1 cellular context compared by ENCODE assay signal in the genomic region with DNA sequence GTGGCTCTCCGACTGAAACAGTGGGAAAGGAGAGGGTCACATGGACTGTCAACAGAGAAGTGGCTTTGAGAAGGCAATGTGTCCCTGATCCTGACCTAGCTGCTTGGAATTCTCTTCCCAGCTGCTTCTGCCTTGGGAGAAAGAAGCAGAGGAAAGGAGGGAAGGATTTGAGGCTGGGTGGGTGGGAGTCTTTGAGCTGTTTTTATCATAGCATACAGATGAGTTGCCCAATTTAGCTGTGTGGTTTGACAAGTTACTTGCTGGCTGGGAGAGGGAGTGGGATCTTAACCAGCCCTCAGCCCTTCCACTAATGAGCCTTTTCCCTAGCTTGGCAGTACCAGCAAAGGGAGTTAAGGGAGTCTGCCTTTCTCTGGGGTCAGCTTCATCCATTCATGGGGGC.
TF ChIP-seq lines count a peak whose summit lies in the region.

No MANE protein-coding gene starts in this region.

TF ChIP-seq in K562, 482 proteins besides CTCF, POLR2A, EP300 and RAD21:
- TF ChIP-seq, protein P1, sequence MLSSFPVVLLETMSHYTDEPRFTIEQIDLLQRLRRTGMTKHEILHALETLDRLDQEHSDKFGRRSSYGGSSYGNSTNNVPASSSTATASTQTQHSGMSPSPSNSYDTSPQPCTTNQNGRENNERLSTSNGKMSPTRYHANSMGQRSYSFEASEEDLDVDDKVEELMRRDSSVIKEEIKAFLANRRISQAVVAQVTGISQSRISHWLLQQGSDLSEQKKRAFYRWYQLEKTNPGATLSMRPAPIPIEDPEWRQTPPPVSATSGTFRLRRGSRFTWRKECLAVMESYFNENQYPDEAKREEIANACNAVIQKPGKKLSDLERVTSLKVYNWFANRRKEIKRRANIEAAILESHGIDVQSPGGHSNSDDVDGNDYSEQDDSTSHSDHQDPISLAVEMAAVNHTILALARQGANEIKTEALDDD (IDR thresholded peaks at IDR 0.05), result peak; percentile 42; the same call in 1 of the 2 replicates
- TF ChIP-seq, protein P2, sequence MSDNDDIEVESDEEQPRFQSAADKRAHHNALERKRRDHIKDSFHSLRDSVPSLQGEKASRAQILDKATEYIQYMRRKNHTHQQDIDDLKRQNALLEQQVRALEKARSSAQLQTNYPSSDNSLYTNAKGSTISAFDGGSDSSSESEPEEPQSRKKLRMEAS (CRISPR knock-in tag; IDR thresholded peaks at IDR 0.05), result no peak
- TF ChIP-seq SMARCC2 (IDR thresholded peaks at IDR 0.05; ENCODE audit: low read depth), result no peak
- TF ChIP-seq, protein P3, sequence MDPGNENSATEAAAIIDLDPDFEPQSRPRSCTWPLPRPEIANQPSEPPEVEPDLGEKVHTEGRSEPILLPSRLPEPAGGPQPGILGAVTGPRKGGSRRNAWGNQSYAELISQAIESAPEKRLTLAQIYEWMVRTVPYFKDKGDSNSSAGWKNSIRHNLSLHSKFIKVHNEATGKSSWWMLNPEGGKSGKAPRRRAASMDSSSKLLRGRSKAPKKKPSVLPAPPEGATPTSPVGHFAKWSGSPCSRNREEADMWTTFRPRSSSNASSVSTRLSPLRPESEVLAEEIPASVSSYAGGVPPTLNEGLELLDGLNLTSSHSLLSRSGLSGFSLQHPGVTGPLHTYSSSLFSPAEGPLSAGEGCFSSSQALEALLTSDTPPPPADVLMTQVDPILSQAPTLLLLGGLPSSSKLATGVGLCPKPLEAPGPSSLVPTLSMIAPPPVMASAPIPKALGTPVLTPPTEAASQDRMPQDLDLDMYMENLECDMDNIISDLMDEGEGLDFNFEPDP (CRISPR knock-in tag; IDR thresholded peaks at IDR 0.05), result no peak
- TF ChIP-seq, protein P4, sequence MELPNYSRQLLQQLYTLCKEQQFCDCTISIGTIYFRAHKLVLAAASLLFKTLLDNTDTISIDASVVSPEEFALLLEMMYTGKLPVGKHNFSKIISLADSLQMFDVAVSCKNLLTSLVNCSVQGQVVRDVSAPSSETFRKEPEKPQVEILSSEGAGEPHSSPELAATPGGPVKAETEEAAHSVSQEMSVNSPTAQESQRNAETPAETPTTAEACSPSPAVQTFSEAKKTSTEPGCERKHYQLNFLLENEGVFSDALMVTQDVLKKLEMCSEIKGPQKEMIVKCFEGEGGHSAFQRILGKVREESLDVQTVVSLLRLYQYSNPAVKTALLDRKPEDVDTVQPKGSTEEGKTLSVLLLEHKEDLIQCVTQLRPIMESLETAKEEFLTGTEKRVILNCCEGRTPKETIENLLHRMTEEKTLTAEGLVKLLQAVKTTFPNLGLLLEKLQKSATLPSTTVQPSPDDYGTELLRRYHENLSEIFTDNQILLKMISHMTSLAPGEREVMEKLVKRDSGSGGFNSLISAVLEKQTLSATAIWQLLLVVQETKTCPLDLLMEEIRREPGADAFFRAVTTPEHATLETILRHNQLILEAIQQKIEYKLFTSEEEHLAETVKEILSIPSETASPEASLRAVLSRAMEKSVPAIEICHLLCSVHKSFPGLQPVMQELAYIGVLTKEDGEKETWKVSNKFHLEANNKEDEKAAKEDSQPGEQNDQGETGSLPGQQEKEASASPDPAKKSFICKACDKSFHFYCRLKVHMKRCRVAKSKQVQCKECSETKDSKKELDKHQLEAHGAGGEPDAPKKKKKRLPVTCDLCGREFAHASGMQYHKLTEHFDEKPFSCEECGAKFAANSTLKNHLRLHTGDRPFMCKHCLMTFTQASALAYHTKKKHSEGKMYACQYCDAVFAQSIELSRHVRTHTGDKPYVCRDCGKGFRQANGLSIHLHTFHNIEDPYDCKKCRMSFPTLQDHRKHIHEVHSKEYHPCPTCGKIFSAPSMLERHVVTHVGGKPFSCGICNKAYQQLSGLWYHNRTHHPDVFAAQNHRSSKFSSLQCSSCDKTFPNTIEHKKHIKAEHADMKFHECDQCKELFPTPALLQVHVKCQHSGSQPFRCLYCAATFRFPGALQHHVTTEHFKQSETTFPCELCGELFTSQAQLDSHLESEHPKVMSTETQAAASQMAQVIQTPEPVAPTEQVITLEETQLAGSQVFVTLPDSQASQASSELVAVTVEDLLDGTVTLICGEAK (IDR thresholded peaks at IDR 0.05), result no peak
- TF ChIP-seq, protein P4 (CRISPR knock-in tag; IDR thresholded peaks at IDR 0.05), result no peak
- TF ChIP-seq, protein P5, sequence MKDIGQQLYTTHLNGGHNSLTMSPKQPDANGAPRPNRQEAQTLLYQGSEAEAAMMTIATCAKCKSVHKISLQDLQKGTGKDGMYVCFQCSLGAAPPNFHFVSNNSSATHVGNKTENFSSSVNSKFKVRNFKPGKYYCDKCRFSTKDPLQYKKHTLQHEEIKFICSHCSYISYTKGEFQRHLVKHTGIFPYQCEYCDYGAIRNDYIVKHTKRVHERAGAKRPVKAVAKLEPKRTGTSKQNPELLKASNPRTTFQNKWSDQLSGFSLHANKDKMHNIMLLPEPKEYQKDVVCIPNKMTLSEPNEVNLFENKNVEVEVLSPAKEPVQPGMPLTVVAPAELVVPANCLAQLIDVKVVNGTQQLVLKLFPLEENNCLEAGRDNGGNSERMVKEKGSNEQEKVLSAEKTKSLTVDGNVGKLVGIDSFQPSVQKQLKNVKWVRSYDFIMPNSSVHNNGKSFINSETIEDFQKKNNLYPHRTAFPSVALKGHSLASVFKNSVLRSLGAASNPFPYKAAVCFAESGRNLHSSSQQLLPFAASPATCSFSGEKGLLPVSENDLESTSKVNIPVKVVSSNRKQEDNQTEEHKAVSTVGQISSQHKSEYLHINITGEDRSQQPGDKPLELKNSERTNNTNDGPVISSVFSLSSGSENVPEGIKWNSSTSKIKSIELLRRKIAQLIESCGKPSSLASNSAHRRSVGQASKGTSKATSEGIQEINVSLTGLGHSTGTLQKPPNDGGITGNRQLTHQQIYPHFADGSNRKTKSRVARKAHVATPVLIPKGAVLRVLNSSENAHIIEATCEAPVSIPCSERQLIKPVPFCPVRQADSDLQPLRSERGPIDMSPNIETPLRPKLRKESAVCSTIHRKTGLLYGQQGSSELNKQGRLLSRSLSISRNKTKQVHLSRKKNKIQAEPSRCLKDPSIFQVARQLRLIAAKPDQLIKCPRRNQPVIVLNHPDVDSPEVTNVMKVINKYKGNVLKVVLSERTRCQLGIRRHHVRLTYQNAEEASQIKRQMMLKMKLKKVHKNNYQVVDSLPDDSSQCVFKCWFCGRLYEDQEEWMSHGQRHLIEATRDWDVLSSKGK (CRISPR knock-in tag; IDR thresholded peaks at IDR 0.05), result no peak
